In genomic region chr17:9541718-9542117, GRCh38 we compare ENCODE assay signal across 8 cellular contexts. TPM values are rescaled to one million over a fixed set of nuclear protein-coding genes. Genes with fewer than 3 reads are reported as not detected.
"Had no signal": no experiment of that assay in that cellular context is flagged by ENCODE, and none has a peak within 500 bp of the region (broad histone marks: within the 10 kb centered on the region; RNA-seq: fewer than 3 reads in every experiment).

No MANE protein-coding gene starts in this region.

- FAIRE-seq: G401.6, GM12878, GM12891, GM18507, GM19239 had no signal

- DNase-seq: GDM1, GF-D8 had no signal

- H3K4me3 ChIP-seq: GM12878 had no signal

- ATAC-seq: GM12878 had no signal

RNA-seq across cellular contexts. Expression of gene CFAP52, which starts 34.7 kb away (rescaled TPM):
- total RNA-seq: G401, GM12878 had no signal
